Comparison of ENCODE assay signal across 8 cellular contexts in the genomic region with DNA sequence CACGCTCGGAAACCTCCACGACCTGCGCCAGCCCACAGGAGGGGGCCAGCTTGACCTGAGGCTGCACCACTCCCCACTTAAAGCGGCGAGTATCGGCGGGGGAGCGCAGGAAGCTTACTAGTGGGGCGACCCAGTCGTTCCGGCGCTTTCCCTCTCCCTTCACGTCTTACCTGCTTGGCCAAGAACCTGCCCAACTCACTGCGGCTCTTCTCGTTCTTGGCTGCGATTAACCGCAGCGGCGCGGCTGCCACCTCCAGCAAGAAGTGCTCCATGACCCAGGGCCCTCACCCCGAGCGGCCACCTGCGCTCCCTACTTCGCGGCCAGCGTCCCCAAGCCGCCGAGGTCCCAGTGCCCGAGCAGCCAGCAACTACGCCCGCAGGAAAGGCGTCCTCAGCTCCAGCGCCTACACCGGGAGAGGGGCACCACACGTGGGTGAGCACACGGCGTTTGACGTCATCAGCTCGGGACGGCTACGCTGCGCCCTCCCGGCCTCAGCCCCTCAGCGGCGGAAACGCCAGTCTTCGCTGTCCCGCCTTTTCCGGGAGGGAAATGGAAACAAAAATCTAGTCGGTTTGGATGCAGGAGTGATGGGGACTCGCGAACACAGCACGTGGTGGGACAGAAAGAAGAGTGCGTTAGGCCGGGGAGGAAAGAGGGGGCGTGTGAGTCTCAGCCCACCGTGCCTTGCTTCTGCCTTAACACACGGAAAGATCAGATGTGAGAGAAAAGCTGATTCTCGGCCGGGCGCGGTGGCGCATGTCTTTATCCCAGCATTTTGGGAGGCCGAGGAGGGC. TPM values are rescaled to one million over a fixed set of nuclear protein-coding genes. Genes with fewer than 3 reads are reported as not detected.
DNase-seq lines count a peak whose midpoint lies in the region; ATAC-seq and TF ChIP-seq lines count a peak whose summit lies in the region.

A gene with protein sequence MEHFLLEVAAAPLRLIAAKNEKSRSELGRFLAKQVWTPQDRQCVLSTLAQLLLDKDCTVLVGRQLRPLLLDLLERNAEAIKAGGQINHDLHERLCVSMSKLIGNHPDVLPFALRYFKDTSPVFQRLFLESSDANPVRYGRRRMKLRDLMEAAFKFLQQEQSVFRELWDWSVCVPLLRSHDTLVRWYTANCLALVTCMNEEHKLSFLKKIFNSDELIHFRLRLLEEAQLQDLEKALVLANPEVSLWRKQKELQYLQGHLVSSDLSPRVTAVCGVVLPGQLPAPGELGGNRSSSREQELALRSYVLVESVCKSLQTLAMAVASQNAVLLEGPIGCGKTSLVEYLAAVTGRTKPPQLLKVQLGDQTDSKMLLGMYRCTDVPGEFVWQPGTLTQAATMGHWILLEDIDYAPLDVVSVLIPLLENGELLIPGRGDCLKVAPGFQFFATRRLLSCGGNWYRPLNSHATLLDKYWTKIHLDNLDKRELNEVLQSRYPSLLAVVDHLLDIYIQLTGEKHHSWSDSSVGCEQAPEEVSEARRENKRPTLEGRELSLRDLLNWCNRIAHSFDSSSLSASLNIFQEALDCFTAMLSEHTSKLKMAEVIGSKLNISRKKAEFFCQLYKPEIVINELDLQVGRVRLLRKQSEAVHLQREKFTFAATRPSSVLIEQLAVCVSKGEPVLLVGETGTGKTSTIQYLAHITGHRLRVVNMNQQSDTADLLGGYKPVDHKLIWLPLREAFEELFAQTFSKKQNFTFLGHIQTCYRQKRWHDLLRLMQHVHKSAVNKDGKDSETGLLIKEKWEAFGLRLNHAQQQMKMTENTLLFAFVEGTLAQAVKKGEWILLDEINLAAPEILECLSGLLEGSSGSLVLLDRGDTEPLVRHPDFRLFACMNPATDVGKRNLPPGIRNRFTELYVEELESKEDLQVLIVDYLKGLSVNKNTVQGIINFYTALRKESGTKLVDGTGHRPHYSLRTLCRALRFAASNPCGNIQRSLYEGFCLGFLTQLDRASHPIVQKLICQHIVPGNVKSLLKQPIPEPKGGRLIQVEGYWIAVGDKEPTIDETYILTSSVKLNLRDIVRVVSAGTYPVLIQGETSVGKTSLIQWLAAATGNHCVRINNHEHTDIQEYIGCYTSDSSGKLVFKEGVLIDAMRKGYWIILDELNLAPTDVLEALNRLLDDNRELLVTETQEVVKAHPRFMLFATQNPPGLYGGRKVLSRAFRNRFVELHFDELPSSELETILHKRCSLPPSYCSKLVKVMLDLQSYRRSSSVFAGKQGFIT (N-terminal part only) (minus strand): TSS at position 459 of the 795 bp plus-strand sequence. CDS start 187 bp downstream, at position 272.

- intact Hi-C loops in dendritic cell treated with granulocyte-macrophage colony-stimulating factor and Interleukin-4, amounts not matched to agents 40 ng/mL and 50 ng/mL, for 4 days (cut with micrococcal nuclease) = loop anchor here (1.0 to 5.0 kb wide), 2 partner anchors 10 to 182 kb away; a partner anchor contains a TSS

- no peaks in the 10 kb centered on the region for H3K27me3 Mint-ChIP-seq in dendritic cell treated with granulocyte-macrophage colony-stimulating factor and Interleukin-4, amounts not matched to agents 40 ng/mL and 50 ng/mL, for 4 days

- peak within 1 kb of the TSS; percentile 71 for H3K27ac ChIP-seq in C4-2B

- DNase-seq in NCI-H748 treated with DMSO at 0.1 percent for 48 hours (lab: John Stamatoyannopoulos, UW) (peak; percentile 79), left lobe of liver (ENCODE audit: low spot score) (peak; percentile 91)
- DNase-seq in activated CD4-positive, alpha-beta T cell treated with anti-CD3 and anti-CD28 coated beads, Interleukin-2, amount 50 U/mL, for 24 hours (ENCODE audit: low read depth in 1 of 2, low spot score in 1 of 2) = peak; percentile 76 to 90
- peak; percentile 89 for DNase-seq in stimulated activated CD4-positive, alpha-beta T cell treated with anti-CD3 and anti-CD28 coated beads, Interleukin-2, amount 100 ng/mL, for 4 hours (ENCODE audit: low read depth)

- H3K4me3 Mint-ChIP-seq in dendritic cell treated with granulocyte-macrophage colony-stimulating factor and Interleukin-4, amounts not matched to agents 40 ng/mL and 50 ng/mL, for 4 days = peak within 1 kb of the TSS; percentile 89

- ATAC-seq in GM19372 (IDR thresholded peaks at IDR 0.05; ENCODE audit: low read depth, unreplicated experiment) (peak; percentile 92), HG03558 (IDR thresholded peaks at IDR 0.05; ENCODE audit: extremely low read depth, unreplicated experiment) (peak; percentile 93), left lobe of liver (peak; percentile 96)

- no peak for TF ChIP-seq CTCF in C4-2B (conservative IDR thresholded peaks at IDR 0.05)

- H3K36me3 Mint-ChIP-seq in dendritic cell treated with granulocyte-macrophage colony-stimulating factor and Interleukin-4, amounts not matched to agents 40 ng/mL and 50 ng/mL, for 4 days (ENCODE audit: low read depth) = peaks cover 15% of the 10 kb centered on the region

- H3K9me3 Mint-ChIP-seq in dendritic cell treated with granulocyte-macrophage colony-stimulating factor and Interleukin-4, amounts not matched to agents 40 ng/mL and 50 ng/mL, for 4 days = no peaks in the 10 kb centered on the region

- peaks cover 33% of the 10 kb centered on the region for H3K4me1 Mint-ChIP-seq in dendritic cell treated with granulocyte-macrophage colony-stimulating factor and Interleukin-4, amounts not matched to agents 40 ng/mL and 50 ng/mL, for 4 days (ENCODE audit: low read depth)

- peak within 1 kb of the TSS; percentile 90 for H3K27ac Mint-ChIP-seq in dendritic cell treated with granulocyte-macrophage colony-stimulating factor and Interleukin-4, amounts not matched to agents 40 ng/mL and 50 ng/mL, for 4 days

RNA-seq across cellular contexts. Expression of the gene that starts here (rescaled TPM):
- total RNA-seq in left lobe of liver = 35.1 TPM

Comparison
In these comparisons a context has a peak if more than half of its experiments do, and no peak if none do; other contexts are left out.
1. Peak in every context shown above with its lines: DNase-seq, ATAC-seq and H3K27ac ChIP-seq.